In genomic region chr4:81424336-81424735, GRCh38 we compare ENCODE assay signal across 1 cellular context.
TF ChIP-seq lines count a peak whose summit lies in the region.

No MANE protein-coding gene starts in this region.

TF ChIP-seq in H1, 55 proteins besides CTCF, POLR2A, EP300 and RAD21 (continued from another document):
- TF ChIP-seq ZNF274 (IDR thresholded peaks at IDR 0.05; ENCODE audit: borderline replicate concordance, extremely low read depth, low read length) (no peak), EGR1 (IDR thresholded peaks at IDR 0.05; ENCODE audit: borderline replicate concordance, low read depth, low read length) (no peak), TAF1 (IDR thresholded peaks at IDR 0.05; ENCODE audit: low read depth, low read length) (no peak), POU5F1 (IDR thresholded peaks at IDR 0.05; ENCODE audit: low read depth, low read length) (no peak)
